18 cellular contexts compared by ENCODE assay signal in the genomic region with DNA sequence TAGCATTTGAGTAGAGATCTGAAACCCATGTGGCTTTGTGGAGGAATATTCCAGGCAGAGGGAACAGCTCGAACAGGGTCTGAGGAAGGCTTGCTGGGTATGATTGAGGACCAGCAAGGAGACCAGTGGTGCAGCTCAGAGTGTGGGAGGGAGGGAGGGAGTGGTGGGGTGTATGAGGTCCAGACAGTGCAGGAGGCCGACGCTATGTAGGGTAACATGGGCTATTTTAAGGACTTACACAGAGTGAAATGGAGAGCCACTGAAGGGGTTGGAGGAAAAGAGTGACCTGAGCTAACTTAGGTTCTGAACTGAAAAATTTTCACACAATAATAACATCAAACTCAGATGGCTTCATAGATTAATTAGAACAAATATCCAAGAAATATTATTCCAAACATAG. TPM values are rescaled to one million over a fixed set of nuclear protein-coding genes. Genes with fewer than 3 reads are reported as not detected.
"Had no signal": no experiment of that assay in that cellular context is flagged by ENCODE, and none has a peak within 500 bp of the region (broad histone marks: within the 10 kb centered on the region; RNA-seq: fewer than 3 reads in every experiment).

No MANE protein-coding gene starts in this region.

- ATAC-seq: activated T-cell treated with anti-CD3 and anti-CD28 coated beads, Interleukin-2, amount 50 U/mL, for 72 hours; left lobe of liver; natural killer cell had no signal

- H3K9me3 ChIP-seq: mucosa of descending colon, neutrophil, suprapubic skin, upper lobe of left lung had no signal

- H3K27ac Mint-ChIP-seq: activated B cell treated with CpG ODN at 0.5 μM for 24 hours; activated T-cell treated with anti-CD3 and anti-CD28 coated beads, Interleukin-2, amount 50 U/mL, for 72 hours; natural killer cell; stimulated activated naive CD8-positive, alpha-beta T cell treated with anti-CD3 and anti-CD28 coated beads, Interleukin-15, Interleukin-2, amounts not matched to agents 100 ng/mL and 50 ng/mL, for 24 hours; T-helper 1 cell treated with Interleukin-12 subunit alpha and Interleukin-12 subunit beta and Interleukin-4 antibody, amounts not matched to agents 30 μg/mL and 1 μg/mL, for 36 hours had no signal

- H3K9me3 Mint-ChIP-seq: activated B cell treated with CpG ODN at 0.5 μM for 24 hours; activated T-cell treated with anti-CD3 and anti-CD28 coated beads, Interleukin-2, amount 50 U/mL, for 72 hours; natural killer cell; stimulated activated naive CD8-positive, alpha-beta T cell treated with anti-CD3 and anti-CD28 coated beads, Interleukin-15, Interleukin-2, amounts not matched to agents 100 ng/mL and 50 ng/mL, for 24 hours; T-helper 1 cell treated with Interleukin-12 subunit alpha and Interleukin-12 subunit beta and Interleukin-4 antibody, amounts not matched to agents 30 μg/mL and 1 μg/mL, for 36 hours had no signal

- DNase-seq: activated B cell treated with CpG ODN at 0.5 μM for 24 hours; activated gamma-delta T cell; activated T-cell treated with anti-CD3 and anti-CD28 coated beads, Interleukin-2, amount 50 U/mL, for 72 hours; aorta; erythroblast; mucosa of descending colon; natural killer cell; posterior cingulate gyrus; small intestine; stimulated activated CD4-positive, alpha-beta T cell treated with anti-CD3 and anti-CD28 coated beads, Interleukin-4, amount 100 ng/mL, for 4 hours; stimulated activated CD8-positive, alpha-beta memory T cell treated with anti-CD3 and anti-CD28 coated beads, Interleukin-4, amount 100 ng/mL, for 48 hours; upper lobe of left lung had no signal

- H3K4me3 Mint-ChIP-seq: activated B cell treated with CpG ODN at 0.5 μM for 24 hours; activated T-cell treated with anti-CD3 and anti-CD28 coated beads, Interleukin-2, amount 50 U/mL, for 72 hours; stimulated activated naive CD8-positive, alpha-beta T cell treated with anti-CD3 and anti-CD28 coated beads, Interleukin-15, Interleukin-2, amounts not matched to agents 100 ng/mL and 50 ng/mL, for 24 hours; T-helper 1 cell treated with Interleukin-12 subunit alpha and Interleukin-12 subunit beta and Interleukin-4 antibody, amounts not matched to agents 30 μg/mL and 1 μg/mL, for 36 hours had no signal

- H3K27me3 Mint-ChIP-seq: activated B cell treated with CpG ODN at 0.5 μM for 24 hours; stimulated activated naive CD8-positive, alpha-beta T cell treated with anti-CD3 and anti-CD28 coated beads, Interleukin-15, Interleukin-2, amounts not matched to agents 100 ng/mL and 50 ng/mL, for 24 hours had no signal

RNA-seq across cellular contexts. Expression of gene CSF1R, which starts 43.9 kb away (rescaled TPM):
- polyA plus RNA-seq: keratinocyte had no signal
